Comparison of ENCODE assay signal across 1 cellular context in genomic region chr15:49813615-49814014, GRCh38.
TF ChIP-seq lines count a peak whose summit lies in the region.

No MANE protein-coding gene starts in this region.

TF ChIP-seq in IMR-90, 13 proteins besides CTCF, POLR2A, EP300 and RAD21:
- no peak for TF ChIP-seq RCOR1 (IDR thresholded peaks at IDR 0.05; ENCODE audit: insufficient replicate concordance, low read length)
- no peak for TF ChIP-seq CEBPB (IDR thresholded peaks at IDR 0.05; ENCODE audit: low read depth, low read length)
- TF ChIP-seq FOS (IDR thresholded peaks at IDR 0.05; ENCODE audit: low read depth, low read length) = no peak
- TF ChIP-seq MXI1 (IDR thresholded peaks at IDR 0.05; ENCODE audit: borderline replicate concordance, low read depth, low read length) = no peak
- no peak for TF ChIP-seq NFE2L2 (IDR thresholded peaks at IDR 0.05; ENCODE audit: low read depth, low read length)
- TF ChIP-seq BHLHE40 (IDR thresholded peaks at IDR 0.05; ENCODE audit: low read depth, low read length) = no peak
- no peak for TF ChIP-seq ELK1 (IDR thresholded peaks at IDR 0.05; ENCODE audit: borderline replicate concordance, low read depth, low read length)
- no peak for TF ChIP-seq SMC3 (IDR thresholded peaks at IDR 0.05; ENCODE audit: low read depth, low read length)
- TF ChIP-seq USF2 (IDR thresholded peaks at IDR 0.05; ENCODE audit: low read depth, low read length) = no peak
- TF ChIP-seq MAFK (IDR thresholded peaks at IDR 0.05; ENCODE audit: low read depth, low read length) = no peak
- no peak for TF ChIP-seq CHD1 (IDR thresholded peaks at IDR 0.05; ENCODE audit: low read depth, low read length)
- no peak for TF ChIP-seq RFX5 (IDR thresholded peaks at IDR 0.05; ENCODE audit: low read depth, low read length)
- no peak for TF ChIP-seq MAZ (IDR thresholded peaks at IDR 0.05; ENCODE audit: borderline replicate concordance, low read depth, low read length)
